Comparison of ENCODE assay signal across 11 cellular contexts in genomic region chr6:144158133-144158532, GRCh38. TPM values are rescaled to one million over a fixed set of nuclear protein-coding genes. Genes with fewer than 3 reads are reported as not detected.
DNase-seq lines count a peak whose midpoint lies in the region; TF ChIP-seq lines count a peak whose summit lies in the region.
"Had no signal": no experiment of that assay in that cellular context is flagged by ENCODE, and none has a peak within 500 bp of the region (broad histone marks: within the 10 kb centered on the region; RNA-seq: fewer than 3 reads in every experiment).

No MANE protein-coding gene starts in this region.

- DNase-seq in activated CD4-positive, alpha-beta T cell treated with anti-CD3 and anti-CD28 coated beads, Interleukin-2, amount 10 ng/mL, durations not matched to agents 7 days and 5 days: no peak
- DNase-seq in activated CD4-positive, alpha-beta T cell treated with anti-CD3 and anti-CD28 coated beads, Interleukin-2, amount 10 ng/mL, durations not matched to agents 24 days and 14 days: no peak
- DNase-seq in MCF 10A (ENCODE audit: unreplicated experiment): peak; percentile 79
- DNase-seq in kidney tubule cell (ENCODE audit: low spot score): peak; percentile 82
- DNase-seq in uterus: peak; percentile 32 to 33
- DNase-seq in C1 segment of cervical spinal cord (lab: John Stamatoyannopoulos, UW): no peak
- DNase-seq in NCI-H1105 (lab: John Stamatoyannopoulos, UW): no peak
- no peak for DNase-seq in COR-L47 (lab: John Stamatoyannopoulos, UW)
- DNase-seq: activated CD4-positive, alpha-beta memory T cell treated with anti-CD3 and anti-CD28 coated beads for 36 hours; NCI-H446 treated with DMSO at 0.1 percent for 48 hours; stimulated activated CD4-positive, alpha-beta T cell treated with anti-CD3 and anti-CD28 coated beads, Interleukin-15, amount 100 ng/mL, for 24 hours had no signal

- intact Hi-C loops in activated CD4-positive, alpha-beta T cell treated with anti-CD3 and anti-CD28 coated beads, Interleukin-2, amount 10 ng/mL, durations not matched to agents 24 days and 14 days (cut with micrococcal nuclease): loop anchor here (10.0 kb wide), 2 partner anchors 353 to 1577 kb away; partner anchors contain the start of gene EPM2A
- intact Hi-C loops in MCF 10A (cut with micrococcal nuclease): no loop called here
- intact Hi-C loops in uterus (cut with DNase I; ENCODE audit: low total_unique reads): no loop called here

- CTCF ChIA-PET in activated CD4-positive, alpha-beta T cell treated with anti-CD3 and anti-CD28 coated beads, Interleukin-2, amount 10 ng/mL, durations not matched to agents 7 days and 5 days (lab: Charles Lee): interaction anchor here (0.6 kb wide), 1 partner anchor 42 kb away, joined by 4 read pairs; no protein-coding TSS in a partner anchor
- CTCF ChIA-PET in MCF 10A (lab: Yijun Ruan, JAX): no interaction called here

- H3K27ac Mint-ChIP-seq in activated CD4-positive, alpha-beta T cell treated with anti-CD3 and anti-CD28 coated beads, Interleukin-2, amount 10 ng/mL, durations not matched to agents 7 days and 5 days: peak overlapping the region; percentile 33
- H3K27ac Mint-ChIP-seq in activated CD4-positive, alpha-beta T cell treated with anti-CD3 and anti-CD28 coated beads, Interleukin-2, amount 10 ng/mL, durations not matched to agents 24 days and 14 days: no peak overlapping the region
- no peak overlapping the region for H3K27ac Mint-ChIP-seq in MCF 10A (ENCODE audit: low read depth, unreplicated experiment)
- H3K27ac Mint-ChIP-seq: activated CD4-positive, alpha-beta memory T cell treated with anti-CD3 and anti-CD28 coated beads for 36 hours had no signal

- BruUV-seq in MCF 10A (replicated peaks; lab: Mats Ljungman, UMichigan): no TSS peak

- peaks cover 50% of the 10 kb centered on the region for H3K4me1 Mint-ChIP-seq in activated CD4-positive, alpha-beta T cell treated with anti-CD3 and anti-CD28 coated beads, Interleukin-2, amount 10 ng/mL, durations not matched to agents 7 days and 5 days
- peaks cover 42% of the 10 kb centered on the region for H3K4me1 Mint-ChIP-seq in activated CD4-positive, alpha-beta T cell treated with anti-CD3 and anti-CD28 coated beads, Interleukin-2, amount 10 ng/mL, durations not matched to agents 24 days and 14 days
- peaks cover 22% of the 10 kb centered on the region for H3K4me1 Mint-ChIP-seq in MCF 10A (ENCODE audit: insufficient read depth, unreplicated experiment)

- TF ChIP-seq POLR2A in uterus (IDR thresholded peaks at IDR 0.05): no peak

- peaks cover 43% of the 10 kb centered on the region for H3K36me3 Mint-ChIP-seq in activated CD4-positive, alpha-beta T cell treated with anti-CD3 and anti-CD28 coated beads, Interleukin-2, amount 10 ng/mL, durations not matched to agents 7 days and 5 days (ENCODE audit: low read depth)
- H3K36me3 Mint-ChIP-seq in activated CD4-positive, alpha-beta T cell treated with anti-CD3 and anti-CD28 coated beads, Interleukin-2, amount 10 ng/mL, durations not matched to agents 24 days and 14 days (ENCODE audit: low read depth): peaks cover 63% of the 10 kb centered on the region
- no peaks in the 10 kb centered on the region for H3K36me3 Mint-ChIP-seq in MCF 10A (ENCODE audit: insufficient read depth, unreplicated experiment)

- H3K9me3 ChIP-seq in uterus: no peaks in the 10 kb centered on the region

- peaks cover 0 to 4% of the 10 kb centered on the region in 2 donors for H3K4me1 ChIP-seq in uterus

- no peaks in the 10 kb centered on the region for H3K27me3 ChIP-seq in uterus

- no peak overlapping the region for H3K27ac ChIP-seq in uterus

- POLR2A ChIA-PET in activated CD4-positive, alpha-beta T cell treated with anti-CD3 and anti-CD28 coated beads, Interleukin-2, amount 10 ng/mL, durations not matched to agents 7 days and 5 days (lab: Charles Lee): no interaction called here
- POLR2A ChIA-PET in MCF 10A (lab: Yijun Ruan, JAX): interaction anchor here (0.6 kb wide), 1 partner anchor 64 kb away, joined by 3 read pairs; no protein-coding TSS in a partner anchor

- no peak overlapping the region for H3K4me3 ChIP-seq in uterus

- H3K4me3 Mint-ChIP-seq in activated CD4-positive, alpha-beta T cell treated with anti-CD3 and anti-CD28 coated beads, Interleukin-2, amount 10 ng/mL, durations not matched to agents 7 days and 5 days: no peak overlapping the region
- H3K4me3 Mint-ChIP-seq in activated CD4-positive, alpha-beta T cell treated with anti-CD3 and anti-CD28 coated beads, Interleukin-2, amount 10 ng/mL, durations not matched to agents 24 days and 14 days: no peak overlapping the region
- H3K4me3 Mint-ChIP-seq in MCF 10A (ENCODE audit: unreplicated experiment): no peak overlapping the region
- H3K4me3 Mint-ChIP-seq: activated CD4-positive, alpha-beta memory T cell treated with anti-CD3 and anti-CD28 coated beads for 36 hours had no signal

- H3K27me3 Mint-ChIP-seq in activated CD4-positive, alpha-beta T cell treated with anti-CD3 and anti-CD28 coated beads, Interleukin-2, amount 10 ng/mL, durations not matched to agents 7 days and 5 days: no peaks in the 10 kb centered on the region
- no peaks in the 10 kb centered on the region for H3K27me3 Mint-ChIP-seq in activated CD4-positive, alpha-beta T cell treated with anti-CD3 and anti-CD28 coated beads, Interleukin-2, amount 10 ng/mL, durations not matched to agents 24 days and 14 days
- H3K27me3 Mint-ChIP-seq in MCF 10A (ENCODE audit: insufficient read depth, unreplicated experiment): no peaks in the 10 kb centered on the region
- H3K27me3 Mint-ChIP-seq: activated CD4-positive, alpha-beta memory T cell treated with anti-CD3 and anti-CD28 coated beads for 36 hours had no signal

- H3K9me3 Mint-ChIP-seq in activated CD4-positive, alpha-beta T cell treated with anti-CD3 and anti-CD28 coated beads, Interleukin-2, amount 10 ng/mL, durations not matched to agents 7 days and 5 days: no peaks in the 10 kb centered on the region
- peaks cover 5% of the 10 kb centered on the region for H3K9me3 Mint-ChIP-seq in activated CD4-positive, alpha-beta T cell treated with anti-CD3 and anti-CD28 coated beads, Interleukin-2, amount 10 ng/mL, durations not matched to agents 24 days and 14 days
- no peaks in the 10 kb centered on the region for H3K9me3 Mint-ChIP-seq in MCF 10A (ENCODE audit: unreplicated experiment)
- H3K9me3 Mint-ChIP-seq: activated CD4-positive, alpha-beta memory T cell treated with anti-CD3 and anti-CD28 coated beads for 36 hours had no signal

- TF ChIP-seq CTCF in MCF 10A (IDR thresholded peaks at IDR 0.05; ENCODE audit: unreplicated experiment): no peak
- TF ChIP-seq CTCF in uterus (IDR thresholded peaks at IDR 0.05): no peak

- no peaks in the 10 kb centered on the region for H3K36me3 ChIP-seq in uterus

RNA-seq across cellular contexts. Expression of gene STX11, which starts 7.8 kb away (rescaled TPM):
- total RNA-seq in activated CD4-positive, alpha-beta T cell treated with anti-CD3 and anti-CD28 coated beads, Interleukin-2, amount 10 ng/mL, durations not matched to agents 7 days and 5 days: 10 to 100 TPM; 13.7 to 14.5 TPM
- total RNA-seq in activated CD4-positive, alpha-beta T cell treated with anti-CD3 and anti-CD28 coated beads, Interleukin-2, amount 10 ng/mL, durations not matched to agents 24 days and 14 days: 15.5 and 15.6 TPM in 2 replicates
- total RNA-seq in MCF 10A (2022): 1.1 and 2.1 TPM in 2 replicates
- 1 to 10 TPM in 2 of 4 donors, under 1 TPM in 2; 0.77 to 6.2 (median 1.9) TPM for total RNA-seq in uterus

Comparison
In these comparisons a context has a peak if more than half of its experiments do, and no peak if none do; other contexts are left out.
1. DNase-seq: peak in MCF 10A (single experiment), kidney tubule cell (single experiment) and uterus (2 of 2); none in activated CD4-positive, alpha-beta T cell treated with anti-CD3 and anti-CD28 coated beads, Interleukin-2, amount 10 ng/mL, durations not matched to agents 7 days and 5 days (single experiment), activated CD4-positive, alpha-beta T cell treated with anti-CD3 and anti-CD28 coated beads, Interleukin-2, amount 10 ng/mL, durations not matched to agents 24 days and 14 days (single experiment), C1 segment of cervical spinal cord (0 of 14), NCI-H1105 (single experiment) and COR-L47 (single experiment).